1 cellular context compared by ENCODE assay signal in genomic region chr13:98105929-98106336, GRCh38.
TF ChIP-seq lines count a peak whose summit lies in the region.

No MANE protein-coding gene starts in this region.

TF ChIP-seq in SK-N-SH treated with all-trans-retinoic acid at 6 μM for 48 hours, 23 proteins besides CTCF, POLR2A, EP300 and RAD21 (continued from another document):
- TF ChIP-seq, protein P1, sequence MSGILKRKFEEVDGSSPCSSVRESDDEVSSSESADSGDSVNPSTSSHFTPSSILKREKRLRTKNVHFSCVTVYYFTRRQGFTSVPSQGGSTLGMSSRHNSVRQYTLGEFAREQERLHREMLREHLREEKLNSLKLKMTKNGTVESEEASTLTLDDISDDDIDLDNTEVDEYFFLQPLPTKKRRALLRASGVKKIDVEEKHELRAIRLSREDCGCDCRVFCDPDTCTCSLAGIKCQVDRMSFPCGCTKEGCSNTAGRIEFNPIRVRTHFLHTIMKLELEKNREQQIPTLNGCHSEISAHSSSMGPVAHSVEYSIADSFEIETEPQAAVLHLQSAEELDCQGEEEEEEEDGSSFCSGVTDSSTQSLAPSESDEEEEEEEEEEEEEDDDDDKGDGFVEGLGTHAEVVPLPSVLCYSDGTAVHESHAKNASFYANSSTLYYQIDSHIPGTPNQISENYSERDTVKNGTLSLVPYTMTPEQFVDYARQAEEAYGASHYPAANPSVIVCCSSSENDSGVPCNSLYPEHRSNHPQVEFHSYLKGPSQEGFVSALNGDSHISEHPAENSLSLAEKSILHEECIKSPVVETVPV (CRISPR knock-in tag; IDR thresholded peaks at IDR 0.05), result no peak
- TF ChIP-seq SNAI2 (CRISPR knock-in tag; IDR thresholded peaks at IDR 0.05), result no peak
- no peak for TF ChIP-seq GLIS3 (CRISPR knock-in tag; IDR thresholded peaks at IDR 0.05)
- no peak for TF ChIP-seq ZFP3 (CRISPR knock-in tag; IDR thresholded peaks at IDR 0.05)
- no peak for TF ChIP-seq PPARA (CRISPR knock-in tag; IDR thresholded peaks at IDR 0.05; ENCODE audit: borderline replicate concordance)
- TF ChIP-seq OSR1 (CRISPR knock-in tag; IDR thresholded peaks at IDR 0.05), result no peak
- TF ChIP-seq ZC3H10 (CRISPR knock-in tag; IDR thresholded peaks at IDR 0.05), result no peak
- TF ChIP-seq CSDC2 (CRISPR knock-in tag; IDR thresholded peaks at IDR 0.05), result no peak
